ENCODE assay signal across 35 cellular contexts in genomic region chr13:50156722-50157121, GRCh38.
DNase-seq lines count a peak whose midpoint lies in the region; ATAC-seq, FAIRE-seq and TF ChIP-seq lines count a peak whose summit lies in the region.
"Had no signal": no experiment of that assay in that cellular context is flagged by ENCODE, and none has a peak within 500 bp of the region (broad histone marks: within the 10 kb centered on the region; RNA-seq: fewer than 3 reads in every experiment).

No MANE protein-coding gene starts in this region.

- no peak overlapping the region for H3K4me3 ChIP-seq in HepG2 (replicated peaks in 1 of 3; ENCODE audit: insufficient read depth in 1 of 3, low read depth in 2 of 3, low read length in 3 of 3)
- no peak overlapping the region for H3K4me3 ChIP-seq in right lobe of liver
- no peak overlapping the region for H3K4me3 ChIP-seq in fibroblast of mammary gland (ENCODE audit: control insufficient read depth, low read depth, low read length)
- peak overlapping the region; percentile 19 for H3K4me3 ChIP-seq in neuron (ENCODE audit: low read length)
- H3K4me3 ChIP-seq: A549, lung, spleen, thoracic aorta had no signal

- TF ChIP-seq POLR2A in HepG2 (IDR thresholded peaks at IDR 0.05; ENCODE audit: insufficient read depth in 1 of 2, low read depth in 2 of 2, low read length in 2 of 2), result no peak
- no peak for TF ChIP-seq POLR2A in right lobe of liver (IDR thresholded peaks at IDR 0.05)

- 6% methylated on average over 4 of the region's 4 CpGs for WGBS in HepG2 (ENCODE audit: low lambda C conversion rate)
- WGBS in right lobe of liver (ENCODE audit: insufficient coverage, low coverage, low lambda C conversion rate, missing lambda C conversion rate), result 57% methylated on average over 4 of the region's 4 CpGs

- H3K27ac Mint-ChIP-seq in effector memory CD8-positive, alpha-beta T cell, result no peak overlapping the region
- H3K27ac Mint-ChIP-seq: activated CD4-positive, alpha-beta T cell treated with anti-CD3 and anti-CD28 coated beads for 36 hours; activated naive CD4-positive, alpha-beta T cell treated with anti-CD3 and anti-CD28 coated beads, Interleukin-2, amount 50 U/mL, for 24 hours; activated T-helper 2 cell treated with anti-CD3 and anti-CD28 coated beads, Interferon-gamma antibody, Interleukin-2, Interleukin-4, amounts not matched to agents 10 μg/mL and 5 μg/mL and 100 μg/mL, durations not matched to agents 14 hours and 24 hours and 36 hours; CD4-positive, alpha-beta memory T cell had no signal

- H3K27me3 Mint-ChIP-seq in effector memory CD8-positive, alpha-beta T cell, result no peaks in the 10 kb centered on the region
- H3K27me3 Mint-ChIP-seq: activated naive CD4-positive, alpha-beta T cell treated with anti-CD3 and anti-CD28 coated beads, Interleukin-2, amount 50 U/mL, for 24 hours had no signal

- peaks cover 11 to 19% of the 10 kb centered on the region in 2 donors for H3K4me1 Mint-ChIP-seq in effector memory CD8-positive, alpha-beta T cell (ENCODE audit: low read depth in 2 of 2)

- H3K79me2 ChIP-seq in HepG2 (ENCODE audit: insufficient read depth, low read length), result no peaks in the 10 kb centered on the region
- H3K79me2 ChIP-seq: parathyroid adenoma had no signal

- H3K36me3 ChIP-seq in HepG2 (replicated peaks in 1 of 2; ENCODE audit: control insufficient read depth in 1 of 2, insufficient read depth in 2 of 2, low read length in 2 of 2) (no peaks in the 10 kb centered on the region), right lobe of liver (no peaks in the 10 kb centered on the region), neuron (ENCODE audit: insufficient read depth, low read length) (no peaks in the 10 kb centered on the region)
- H3K36me3 ChIP-seq: spleen, thoracic aorta had no signal

- BruUV-seq in HepG2 (replicated peaks; lab: Mats Ljungman, UMichigan), result no TSS peak

- no peak overlapping the region for H3K27ac ChIP-seq in HepG2 (ENCODE audit: extremely low read length, insufficient read depth, low read length)
- H3K27ac ChIP-seq in right lobe of liver, result no peak overlapping the region
- H3K27ac ChIP-seq: A549, parathyroid adenoma, spleen, thoracic aorta had no signal

- H3K9me3 Mint-ChIP-seq in effector memory CD8-positive, alpha-beta T cell, result no peaks in the 10 kb centered on the region
- H3K9me3 Mint-ChIP-seq: activated naive CD4-positive, alpha-beta T cell treated with anti-CD3 and anti-CD28 coated beads, Interleukin-2, amount 50 U/mL, for 24 hours; activated T-helper 2 cell treated with anti-CD3 and anti-CD28 coated beads, Interferon-gamma antibody, Interleukin-2, Interleukin-4, amounts not matched to agents 10 μg/mL and 5 μg/mL and 100 μg/mL, durations not matched to agents 14 hours and 24 hours and 36 hours; CD4-positive, alpha-beta memory T cell; natural killer cell treated with Interleukin-12 subunit alpha and Interleukin-12 subunit beta and Interleukin-15 and Interleukin-18, amount 100 ng/mL, for 72 hours had no signal

- H3K9me3 ChIP-seq in HepG2 (ENCODE audit: low read length) (no peaks in the 10 kb centered on the region), right lobe of liver (no peaks in the 10 kb centered on the region), neuron (ENCODE audit: low read length) (no peaks in the 10 kb centered on the region)
- H3K9me3 ChIP-seq: A549, spleen, thoracic aorta had no signal

- no peak for TF ChIP-seq EP300 in HepG2 (IDR thresholded peaks at IDR 0.05; ENCODE audit: low read depth in 2 of 2, low read length in 2 of 2)
- no peak for TF ChIP-seq EP300 in HepG2 (CRISPR knock-in tag; IDR thresholded peaks at IDR 0.05; ENCODE audit: borderline replicate concordance)

- H3K27me3 ChIP-seq in HepG2 (ENCODE audit: control insufficient read depth in 1 of 2, insufficient read depth in 2 of 2, low read length in 2 of 2) (no peaks in the 10 kb centered on the region), right lobe of liver (no peaks in the 10 kb centered on the region), neuron (ENCODE audit: insufficient read depth, low read length) (no peaks in the 10 kb centered on the region)
- H3K27me3 ChIP-seq: spleen had no signal

- peaks cover 3% of the 10 kb centered on the region for H3K36me3 Mint-ChIP-seq in effector memory CD8-positive, alpha-beta T cell (ENCODE audit: insufficient read depth)
- H3K36me3 Mint-ChIP-seq: activated naive CD4-positive, alpha-beta T cell treated with anti-CD3 and anti-CD28 coated beads, Interleukin-2, amount 50 U/mL, for 24 hours; CD4-positive, alpha-beta memory T cell; natural killer cell treated with Interleukin-12 subunit alpha and Interleukin-12 subunit beta and Interleukin-15 and Interleukin-18, amount 100 ng/mL, for 72 hours had no signal

- in situ Hi-C loops in HepG2 (cut with HindIII; ENCODE audit: extremely low pct_ligation_motif_present, low pct_unique_long_range_greater_than_20kb), result no loop called here

- H2AFZ ChIP-seq in HepG2 (ENCODE audit: low read length) (no peak overlapping the region), neuron (ENCODE audit: low read depth, low read length) (no peak overlapping the region)
- H2AFZ ChIP-seq: parathyroid adenoma had no signal

- no peak for TF ChIP-seq CTCF in HepG2 (CRISPR knock-in tag; IDR thresholded peaks at IDR 0.05)
- TF ChIP-seq CTCF in right lobe of liver (IDR thresholded peaks at IDR 0.05), result no peak
- no peak for TF ChIP-seq CTCF in fibroblast of mammary gland (conservative IDR thresholded peaks at IDR 0.05; ENCODE audit: control insufficient read depth, insufficient read depth, low read depth, low read length)

- POLR2A ChIA-PET in HepG2 (lab: Yijun Ruan, JAX), result no interaction called here

- no peak overlapping the region for H3K4me3 Mint-ChIP-seq in effector memory CD8-positive, alpha-beta T cell
- H3K4me3 Mint-ChIP-seq: activated CD4-positive, alpha-beta T cell treated with anti-CD3 and anti-CD28 coated beads for 36 hours; activated naive CD4-positive, alpha-beta T cell treated with anti-CD3 and anti-CD28 coated beads, Interleukin-2, amount 50 U/mL, for 24 hours; CD4-positive, alpha-beta memory T cell; natural killer cell treated with Interleukin-12 subunit alpha and Interleukin-12 subunit beta and Interleukin-15 and Interleukin-18, amount 100 ng/mL, for 72 hours had no signal

- H3K9ac ChIP-seq in HepG2 (ENCODE audit: insufficient read depth, low read depth, low read length), result no peak overlapping the region
- H3K9ac ChIP-seq: parathyroid adenoma had no signal

- H3K4me1 ChIP-seq in HepG2 (ENCODE audit: insufficient read depth, low read length) (peaks cover 51% of the 10 kb centered on the region), right lobe of liver (no peaks in the 10 kb centered on the region), neuron (ENCODE audit: insufficient read depth, low read length) (peaks cover 44% of the 10 kb centered on the region)
- H3K4me1 ChIP-seq: A549, parathyroid adenoma had no signal

- no peak overlapping the region for H3K4me2 ChIP-seq in HepG2 (ENCODE audit: low read depth, low read length)
- H3K4me2 ChIP-seq: A549 had no signal

- ATAC-seq in HepG2 (peak; percentile 87), right lobe of liver (no peak), HG02763 (IDR thresholded peaks at IDR 0.05; ENCODE audit: unreplicated experiment) (no peak)
- no peak for ATAC-seq in effector memory CD8-positive, alpha-beta T cell (replicated peaks)
- ATAC-seq: A549; activated CD4-positive, alpha-beta T cell treated with anti-CD3 and anti-CD28 coated beads for 36 hours; natural killer cell treated with Interleukin-12 subunit alpha and Interleukin-12 subunit beta and Interleukin-15 and Interleukin-18, amount 100 ng/mL, for 72 hours; stimulated activated naive CD8-positive, alpha-beta T cell treated with anti-CD3 and anti-CD28 coated beads, Interleukin-15, Interleukin-2, amounts not matched to agents 100 U/mL and 50 U/mL, for 24 hours had no signal

- FAIRE-seq in HepG2 (lab: Jason Lieb, UNC), result no peak
- FAIRE-seq in frontal cortex (lab: Jason Lieb, UNC), result no peak
- FAIRE-seq: A549, bronchial epithelial cell, colon, kidney, RCC 7860, urothelium cell line had no signal

- DNase-seq in HepG2 (ENCODE audit: low spot score) (peak; percentile 48), right lobe of liver (no peak), fibroblast of mammary gland (ENCODE audit: low read depth) (peak; percentile 73), AML-193 (lab: John Stamatoyannopoulos, UW) (no peak), frontal cortex (ENCODE audit: low spot score in 2 of 2) (no peak)
- DNase-seq in effector memory CD8-positive, alpha-beta T cell, result no peak
- DNase-seq: activated CD4-positive, alpha-beta T cell treated with anti-CD3 and anti-CD28 coated beads for 36 hours; activated CD8-positive, alpha-beta memory T cell treated with anti-CD3 and anti-CD28 coated beads for 24 hours; activated T-cell treated with anti-CD3 and anti-CD28 coated beads for 4 hours; amygdala; CD4-positive, alpha-beta memory T cell; Karpas-422; kidney; NCI-H1436; NCI-H2081 treated with DMSO at 0.1 percent for 48 hours; NCI-H446; NCI-H748 treated with DMSO at 0.1 percent for 48 hours; retina; SHP77 treated with DMSO at 0.1 percent for 48 hours; spleen; stimulated activated CD4-positive, alpha-beta T cell treated with anti-CD3 and anti-CD28 coated beads, Interleukin-2, amount 100 ng/mL, for 24 hours; stimulated activated naive CD8-positive, alpha-beta T cell treated with anti-CD3 and anti-CD28 coated beads, Interleukin-15, Interleukin-2, amounts not matched to agents 100 U/mL and 50 U/mL, for 24 hours had no signal

- no peaks in the 10 kb centered on the region for H4K20me1 ChIP-seq in HepG2 (ENCODE audit: insufficient read depth, low read length)

- CTCF ChIA-PET in HepG2 (lab: Yijun Ruan, JAX; ENCODE audit: low intra/inter-chr PET ratio, low total read pairs), result no interaction called here

- no peak for TF ChIP-seq RAD21 in HepG2 (CRISPR knock-in tag; IDR thresholded peaks at IDR 0.05)

- intact Hi-C loops in HepG2 (cut with micrococcal nuclease; ENCODE audit: unreplicated experiment) (no loop called here), right lobe of liver (cut with DNase I) (no loop called here)

TF ChIP-seq in HepG2, 621 proteins besides CTCF, POLR2A, EP300 and RAD21:
- no peak for TF ChIP-seq ZNF619 (CRISPR knock-in tag; IDR thresholded peaks at IDR 0.05)
- TF ChIP-seq HDAC6 (IDR thresholded peaks at IDR 0.05; ENCODE audit: low read depth, low read length), result no peak
- 0 out of 2 replicates have a peak, but pooled peaks have one; percentile 32 for TF ChIP-seq ZNF614 (CRISPR knock-in tag; IDR thresholded peaks at IDR 0.05; ENCODE audit: borderline replicate concordance)

Comparison
In these comparisons a context has a peak if more than half of its experiments do, and no peak if none do; other contexts are left out.
1. DNase-seq: peak in HepG2 (single experiment) and fibroblast of mammary gland (single experiment); none in right lobe of liver (0 of 3), AML-193 (0 of 2), effector memory CD8-positive, alpha-beta T cell (0 of 3) and frontal cortex (0 of 2).